In the genomic region with DNA sequence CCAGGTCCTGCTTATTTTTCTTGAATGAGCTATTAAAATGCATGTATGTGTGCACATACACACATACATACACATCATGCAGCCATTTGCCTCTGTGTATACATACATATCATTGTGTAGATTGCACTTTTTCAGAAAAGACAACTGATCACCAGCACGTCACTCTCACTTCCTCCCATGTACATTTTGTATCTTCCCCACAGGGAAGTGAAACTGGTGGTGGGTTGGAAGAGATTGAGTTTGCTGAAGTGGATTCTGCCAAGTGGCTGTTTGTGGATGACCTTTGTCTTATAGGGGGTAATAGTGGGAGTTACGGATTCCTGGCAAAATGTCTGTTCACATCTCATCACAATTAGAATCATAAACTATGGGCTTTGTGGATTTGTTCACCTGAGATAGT, we compare ENCODE assay signal across 8 cellular contexts.
DNase-seq lines count a peak whose midpoint lies in the region; ATAC-seq and TF ChIP-seq lines count a peak whose summit lies in the region.

No MANE protein-coding gene starts in this region.

- H3K27me3 Mint-ChIP-seq in central memory CD8-positive, alpha-beta T cell: no peaks in the 10 kb centered on the region
- no peaks in the 10 kb centered on the region for H3K27me3 Mint-ChIP-seq in Caco-2 (ENCODE audit: insufficient read depth, unreplicated experiment)

- peaks cover 5% of the 10 kb centered on the region for H3K4me1 ChIP-seq in right cardiac atrium (ENCODE audit: control insufficient read depth, insufficient read depth, low read length)
- H3K4me1 ChIP-seq in uterus: peaks cover 0 to 6% of the 10 kb centered on the region in 2 donors
- no peaks in the 10 kb centered on the region for H3K4me1 ChIP-seq in Caco-2

- CTCF ChIA-PET in Caco-2 (lab: Charles Lee): no interaction called here

- H3K4me3 ChIP-seq in right cardiac atrium (ENCODE audit: low read length) (no peak overlapping the region), uterus (no peak overlapping the region), Caco-2 (ENCODE audit: low read depth, low read length) (no peak overlapping the region), MG63 (no peak overlapping the region)

- no peak overlapping the region for H3K4me3 Mint-ChIP-seq in central memory CD8-positive, alpha-beta T cell
- H3K4me3 Mint-ChIP-seq in Caco-2 (ENCODE audit: unreplicated experiment): no peak overlapping the region

- intact Hi-C loops in Right ventricle myocardium inferior (cut with DNase I) (no loop called here), right cardiac atrium (cut with DNase I) (no loop called here), uterus (cut with DNase I; ENCODE audit: low total_unique reads) (no loop called here), Caco-2 (cut with micrococcal nuclease; ENCODE audit: unreplicated experiment) (no loop called here)

- peak overlapping the region; percentile 83 for H3K27ac Mint-ChIP-seq in central memory CD8-positive, alpha-beta T cell (ENCODE audit: low read depth)
- H3K27ac Mint-ChIP-seq in Caco-2 (ENCODE audit: unreplicated experiment): no peak overlapping the region

- no peak for TF ChIP-seq POLR2A in uterus (IDR thresholded peaks at IDR 0.05)

- no peak overlapping the region for H3K27ac ChIP-seq in right cardiac atrium (ENCODE audit: low read length)
- peak overlapping the region; percentile 69 to 75 for H3K27ac ChIP-seq in uterus

- H3K36me3 ChIP-seq in uterus (no peaks in the 10 kb centered on the region), Caco-2 (ENCODE audit: control insufficient read depth, insufficient read depth, low read length) (no peaks in the 10 kb centered on the region), MG63 (no peaks in the 10 kb centered on the region)

- no peak for TF ChIP-seq CTCF in uterus (IDR thresholded peaks at IDR 0.05)
- TF ChIP-seq CTCF in Caco-2 (IDR thresholded peaks at IDR 0.05; ENCODE audit: insufficient read depth in 1 of 2, low read depth in 1 of 2, low read length in 1 of 2, severe bottlenecking in 1 of 2, unreplicated experiment in 1 of 2): no peak

- H3K9me3 Mint-ChIP-seq in central memory CD8-positive, alpha-beta T cell: no peaks in the 10 kb centered on the region
- H3K9me3 Mint-ChIP-seq in Caco-2 (ENCODE audit: unreplicated experiment): no peaks in the 10 kb centered on the region

- no peaks in the 10 kb centered on the region for H3K9me3 ChIP-seq in right cardiac atrium (ENCODE audit: control insufficient read depth, low read length)
- no peaks in the 10 kb centered on the region for H3K9me3 ChIP-seq in uterus
- H3K9me3 ChIP-seq in Caco-2: no peaks in the 10 kb centered on the region
- H3K9me3 ChIP-seq in MG63: no peaks in the 10 kb centered on the region

- H3K4me1 Mint-ChIP-seq in central memory CD8-positive, alpha-beta T cell: peaks cover 22% of the 10 kb centered on the region
- H3K4me1 Mint-ChIP-seq in Caco-2 (ENCODE audit: low read depth, unreplicated experiment): peaks cover 14% of the 10 kb centered on the region

- H3K27me3 ChIP-seq in right cardiac atrium (ENCODE audit: control insufficient read depth, insufficient read depth) (no peaks in the 10 kb centered on the region), uterus (no peaks in the 10 kb centered on the region), Caco-2 (replicated peaks; ENCODE audit: control insufficient read depth, insufficient read depth, low read length) (no peaks in the 10 kb centered on the region), MG63 (no peaks in the 10 kb centered on the region)

- DNase-seq in Right ventricle myocardium inferior (ENCODE audit: missing footprints) (no peak), right cardiac atrium (no peak), uterus (no peak), Caco-2 (no peak), NCI-H1092 treated with DMSO at 0.1 percent for 48 hours (lab: John Stamatoyannopoulos, UW) (no peak), MG63 (no peak)
- no peak for DNase-seq in central memory CD8-positive, alpha-beta T cell (ENCODE audit: low spot score in 2 of 2)

- no peaks in the 10 kb centered on the region for H3K36me3 Mint-ChIP-seq in central memory CD8-positive, alpha-beta T cell (ENCODE audit: insufficient read depth)
- no peaks in the 10 kb centered on the region for H3K36me3 Mint-ChIP-seq in Caco-2 (ENCODE audit: insufficient read depth, unreplicated experiment)

- no TSS peak for BruUV-seq in Caco-2 (replicated peaks; lab: Mats Ljungman, UMichigan)

- POLR2A ChIA-PET in Caco-2 (lab: Charles Lee): no interaction called here

- ATAC-seq in Right ventricle myocardium inferior: peak; percentile 40
- no peak for ATAC-seq in right cardiac atrium
- ATAC-seq in HG03354 (IDR thresholded peaks at IDR 0.05; ENCODE audit: poor library complexity, severe bottlenecking, unreplicated experiment): peak; percentile 72
- ATAC-seq in central memory CD8-positive, alpha-beta T cell (replicated peaks; ENCODE audit: extremely low read depth, poor library complexity, severe bottlenecking): peak; percentile 62

- 87% methylated on average over 2 of the region's 2 CpGs for WGBS in right cardiac atrium

Comparison
In these comparisons a context has a peak if more than half of its experiments do, and no peak if none do; other contexts are left out.
1. ATAC-seq: peak in Right ventricle myocardium inferior (single experiment), HG03354 (single experiment) and central memory CD8-positive, alpha-beta T cell (single experiment); none in right cardiac atrium (0 of 2).